ENCODE assay signal across 1 cellular context in the genomic region with DNA sequence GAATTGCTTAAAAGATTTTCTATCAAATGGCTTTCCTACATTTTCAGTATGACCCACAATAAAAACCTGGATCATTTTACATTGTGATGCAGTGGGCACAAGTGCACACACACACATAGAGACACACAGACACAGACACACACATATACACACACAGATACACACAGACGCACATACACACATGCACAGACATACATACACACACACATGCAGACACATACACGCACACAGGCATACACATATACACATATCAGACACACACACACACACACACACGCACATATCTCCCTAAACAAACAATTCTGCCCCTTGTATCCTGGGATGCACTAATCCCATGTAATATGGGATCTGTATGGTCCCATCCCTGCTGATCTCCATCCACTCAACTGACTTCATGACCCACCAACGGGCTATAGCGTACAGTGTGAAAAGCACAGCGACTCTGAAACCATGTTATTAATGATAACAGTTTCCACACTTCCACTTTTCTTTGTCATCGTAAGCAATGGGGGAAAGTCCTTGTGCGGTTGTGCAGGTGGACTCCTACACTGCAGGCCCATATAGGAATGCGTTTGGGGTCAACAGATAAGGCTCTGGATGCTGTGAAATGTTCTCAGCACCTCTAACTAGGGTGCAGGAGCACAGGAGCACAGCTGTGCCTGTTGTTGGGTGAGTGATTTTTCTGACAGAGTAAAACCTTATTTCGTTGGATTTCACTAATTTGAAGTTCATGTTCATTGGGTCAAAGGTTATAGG.
TF ChIP-seq lines count a peak whose summit lies in the region.

No MANE protein-coding gene starts in this region.

TF ChIP-seq in K562, 482 proteins besides CTCF, POLR2A, EP300 and RAD21 (continued from another document and continues in another):
- TF ChIP-seq MYBL2 (IDR thresholded peaks at IDR 0.05; ENCODE audit: low read depth) (no peak), MYBL2 (CRISPR knock-in tag; IDR thresholded peaks at IDR 0.05; ENCODE audit: borderline replicate concordance) (no peak), KDM1A (IDR thresholded peaks at IDR 0.05) (peak; percentile 80), CGGBP1 (CRISPR knock-in tag; IDR thresholded peaks at IDR 0.05) (no peak), POLR3G (IDR thresholded peaks at IDR 0.05; ENCODE audit: extremely low read depth, insufficient read length, insufficient replicate concordance) (no peak), USF1 (CRISPR knock-in tag; IDR thresholded peaks at IDR 0.05) (no peak), ZNF311 (CRISPR knock-in tag; IDR thresholded peaks at IDR 0.05) (no peak), HDAC3 (IDR thresholded peaks at IDR 0.05; ENCODE audit: borderline replicate concordance, partially characterized antibody) (peak; percentile 31), PTRF (tag; IDR thresholded peaks at IDR 0.05) (no peak), NR1H2 (CRISPR knock-in tag; IDR thresholded peaks at IDR 0.05) (no peak), ZNF695 (CRISPR knock-in tag; IDR thresholded peaks at IDR 0.05) (no peak), CCAR2 (IDR thresholded peaks at IDR 0.05; ENCODE audit: low read depth, low read length) (no peak), FOXM1 (IDR thresholded peaks at IDR 0.05; ENCODE audit: low read depth) (peak; percentile 50; the same call in 1 of the 2 replicates), FOXM1 (CRISPR knock-in tag; IDR thresholded peaks at IDR 0.05; ENCODE audit: low read depth) (no peak), ZNF3 (CRISPR knock-in tag; IDR thresholded peaks at IDR 0.05) (no peak), SRSF3 (IDR thresholded peaks at IDR 0.05; ENCODE audit: insufficient read depth, low read length) (no peak), RBFOX2 (IDR thresholded peaks at IDR 0.05; ENCODE audit: low read depth, low read length) (no peak), ZBTB17 (CRISPR knock-in tag; IDR thresholded peaks at IDR 0.05) (no peak), BCL6 (CRISPR knock-in tag; IDR thresholded peaks at IDR 0.05) (no peak), KDM5B (IDR thresholded peaks at IDR 0.05; ENCODE audit: insufficient replicate concordance, low read depth, low read length) (no peak), HMG20A (CRISPR knock-in tag; conservative IDR thresholded peaks at IDR 0.05) (no peak), SMARCA4 (IDR thresholded peaks at IDR 0.05) (peak; percentile 79), SNRNP70 (optimal IDR thresholded peaks at IDR 0.05; ENCODE audit: low read depth, low read length) (no peak), DDX20 (tag; IDR thresholded peaks at IDR 0.05; ENCODE audit: low read depth) (no peak), KLF6 (CRISPR knock-in tag; IDR thresholded peaks at IDR 0.05; ENCODE audit: borderline replicate concordance) (no peak), NFE2 (IDR thresholded peaks at IDR 0.05; ENCODE audit: low read depth) (peak; percentile 45; the same call in 1 of the 2 replicates), PATZ1 (CRISPR knock-in tag; IDR thresholded peaks at IDR 0.05; ENCODE audit: borderline replicate concordance) (no peak), ZFP30 (CRISPR knock-in tag; IDR thresholded peaks at IDR 0.05; ENCODE audit: borderline replicate concordance) (no peak), ZZZ3 (IDR thresholded peaks at IDR 0.05) (no peak), ZNF668 (CRISPR knock-in tag; IDR thresholded peaks at IDR 0.05) (no peak), GATA2 (CRISPR knock-in tag; IDR thresholded peaks at IDR 0.05) (peak; percentile 87), NR4A1 (CRISPR knock-in tag; IDR thresholded peaks at IDR 0.05) (no peak), NR4A1 (tag; IDR thresholded peaks at IDR 0.05) (no peak), SRSF9 (IDR thresholded peaks at IDR 0.05; ENCODE audit: borderline replicate concordance, low read depth, low read length) (no peak), HOXB6 (CRISPR knock-in tag; IDR thresholded peaks at IDR 0.05; ENCODE audit: borderline replicate concordance) (no peak), ELK3 (CRISPR knock-in tag; IDR thresholded peaks at IDR 0.05) (no peak), RAD51 (IDR thresholded peaks at IDR 0.05; ENCODE audit: borderline replicate concordance, low read depth) (no peak)
- TF ChIP-seq, protein P1, sequence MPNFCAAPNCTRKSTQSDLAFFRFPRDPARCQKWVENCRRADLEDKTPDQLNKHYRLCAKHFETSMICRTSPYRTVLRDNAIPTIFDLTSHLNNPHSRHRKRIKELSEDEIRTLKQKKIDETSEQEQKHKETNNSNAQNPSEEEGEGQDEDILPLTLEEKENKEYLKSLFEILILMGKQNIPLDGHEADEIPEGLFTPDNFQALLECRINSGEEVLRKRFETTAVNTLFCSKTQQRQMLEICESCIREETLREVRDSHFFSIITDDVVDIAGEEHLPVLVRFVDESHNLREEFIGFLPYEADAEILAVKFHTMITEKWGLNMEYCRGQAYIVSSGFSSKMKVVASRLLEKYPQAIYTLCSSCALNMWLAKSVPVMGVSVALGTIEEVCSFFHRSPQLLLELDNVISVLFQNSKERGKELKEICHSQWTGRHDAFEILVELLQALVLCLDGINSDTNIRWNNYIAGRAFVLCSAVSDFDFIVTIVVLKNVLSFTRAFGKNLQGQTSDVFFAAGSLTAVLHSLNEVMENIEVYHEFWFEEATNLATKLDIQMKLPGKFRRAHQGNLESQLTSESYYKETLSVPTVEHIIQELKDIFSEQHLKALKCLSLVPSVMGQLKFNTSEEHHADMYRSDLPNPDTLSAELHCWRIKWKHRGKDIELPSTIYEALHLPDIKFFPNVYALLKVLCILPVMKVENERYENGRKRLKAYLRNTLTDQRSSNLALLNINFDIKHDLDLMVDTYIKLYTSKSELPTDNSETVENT (CRISPR knock-in tag; IDR thresholded peaks at IDR 0.05): no peak
- TF ChIP-seq, protein P2, sequence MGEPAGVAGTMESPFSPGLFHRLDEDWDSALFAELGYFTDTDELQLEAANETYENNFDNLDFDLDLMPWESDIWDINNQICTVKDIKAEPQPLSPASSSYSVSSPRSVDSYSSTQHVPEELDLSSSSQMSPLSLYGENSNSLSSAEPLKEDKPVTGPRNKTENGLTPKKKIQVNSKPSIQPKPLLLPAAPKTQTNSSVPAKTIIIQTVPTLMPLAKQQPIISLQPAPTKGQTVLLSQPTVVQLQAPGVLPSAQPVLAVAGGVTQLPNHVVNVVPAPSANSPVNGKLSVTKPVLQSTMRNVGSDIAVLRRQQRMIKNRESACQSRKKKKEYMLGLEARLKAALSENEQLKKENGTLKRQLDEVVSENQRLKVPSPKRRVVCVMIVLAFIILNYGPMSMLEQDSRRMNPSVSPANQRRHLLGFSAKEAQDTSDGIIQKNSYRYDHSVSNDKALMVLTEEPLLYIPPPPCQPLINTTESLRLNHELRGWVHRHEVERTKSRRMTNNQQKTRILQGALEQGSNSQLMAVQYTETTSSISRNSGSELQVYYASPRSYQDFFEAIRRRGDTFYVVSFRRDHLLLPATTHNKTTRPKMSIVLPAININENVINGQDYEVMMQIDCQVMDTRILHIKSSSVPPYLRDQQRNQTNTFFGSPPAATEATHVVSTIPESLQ (CRISPR knock-in tag; IDR thresholded peaks at IDR 0.05): no peak
- TF ChIP-seq, protein P3, sequence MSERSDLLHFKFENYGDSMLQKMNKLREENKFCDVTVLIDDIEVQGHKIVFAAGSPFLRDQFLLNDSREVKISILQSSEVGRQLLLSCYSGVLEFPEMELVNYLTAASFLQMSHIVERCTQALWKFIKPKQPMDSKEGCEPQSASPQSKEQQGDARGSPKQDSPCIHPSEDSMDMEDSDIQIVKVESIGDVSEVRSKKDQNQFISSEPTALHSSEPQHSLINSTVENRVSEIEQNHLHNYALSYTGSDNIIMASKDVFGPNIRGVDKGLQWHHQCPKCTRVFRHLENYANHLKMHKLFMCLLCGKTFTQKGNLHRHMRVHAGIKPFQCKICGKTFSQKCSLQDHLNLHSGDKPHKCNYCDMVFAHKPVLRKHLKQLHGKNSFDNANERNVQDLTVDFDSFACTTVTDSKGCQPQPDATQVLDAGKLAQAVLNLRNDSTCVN (CRISPR knock-in tag; IDR thresholded peaks at IDR 0.05): 0 out of 2 replicates have a peak, but pooled peaks have one; percentile 71
- TF ChIP-seq, protein P4, sequence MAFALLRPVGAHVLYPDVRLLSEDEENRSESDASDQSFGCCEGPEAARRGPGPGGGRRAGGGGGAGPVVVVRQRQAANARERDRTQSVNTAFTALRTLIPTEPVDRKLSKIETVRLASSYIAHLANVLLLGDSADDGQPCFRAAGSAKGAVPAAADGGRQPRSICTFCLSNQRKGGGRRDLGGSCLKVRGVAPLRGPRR (CRISPR knock-in tag; IDR thresholded peaks at IDR 0.05): no peak
- TF ChIP-seq, protein P5, sequence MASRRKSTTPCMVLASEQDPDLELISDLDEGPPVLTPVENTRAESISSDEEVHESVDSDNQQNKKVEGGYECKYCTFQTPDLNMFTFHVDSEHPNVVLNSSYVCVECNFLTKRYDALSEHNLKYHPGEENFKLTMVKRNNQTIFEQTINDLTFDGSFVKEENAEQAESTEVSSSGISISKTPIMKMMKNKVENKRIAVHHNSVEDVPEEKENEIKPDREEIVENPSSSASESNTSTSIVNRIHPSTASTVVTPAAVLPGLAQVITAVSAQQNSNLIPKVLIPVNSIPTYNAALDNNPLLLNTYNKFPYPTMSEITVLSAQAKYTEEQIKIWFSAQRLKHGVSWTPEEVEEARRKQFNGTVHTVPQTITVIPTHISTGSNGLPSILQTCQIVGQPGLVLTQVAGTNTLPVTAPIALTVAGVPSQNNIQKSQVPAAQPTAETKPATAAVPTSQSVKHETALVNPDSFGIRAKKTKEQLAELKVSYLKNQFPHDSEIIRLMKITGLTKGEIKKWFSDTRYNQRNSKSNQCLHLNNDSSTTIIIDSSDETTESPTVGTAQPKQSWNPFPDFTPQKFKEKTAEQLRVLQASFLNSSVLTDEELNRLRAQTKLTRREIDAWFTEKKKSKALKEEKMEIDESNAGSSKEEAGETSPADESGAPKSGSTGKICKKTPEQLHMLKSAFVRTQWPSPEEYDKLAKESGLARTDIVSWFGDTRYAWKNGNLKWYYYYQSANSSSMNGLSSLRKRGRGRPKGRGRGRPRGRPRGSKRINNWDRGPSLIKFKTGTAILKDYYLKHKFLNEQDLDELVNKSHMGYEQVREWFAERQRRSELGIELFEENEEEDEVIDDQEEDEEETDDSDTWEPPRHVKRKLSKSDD (conservative IDR thresholded peaks at IDR 0.05; ENCODE audit: low read length): no peak
- TF ChIP-seq, protein P6, sequence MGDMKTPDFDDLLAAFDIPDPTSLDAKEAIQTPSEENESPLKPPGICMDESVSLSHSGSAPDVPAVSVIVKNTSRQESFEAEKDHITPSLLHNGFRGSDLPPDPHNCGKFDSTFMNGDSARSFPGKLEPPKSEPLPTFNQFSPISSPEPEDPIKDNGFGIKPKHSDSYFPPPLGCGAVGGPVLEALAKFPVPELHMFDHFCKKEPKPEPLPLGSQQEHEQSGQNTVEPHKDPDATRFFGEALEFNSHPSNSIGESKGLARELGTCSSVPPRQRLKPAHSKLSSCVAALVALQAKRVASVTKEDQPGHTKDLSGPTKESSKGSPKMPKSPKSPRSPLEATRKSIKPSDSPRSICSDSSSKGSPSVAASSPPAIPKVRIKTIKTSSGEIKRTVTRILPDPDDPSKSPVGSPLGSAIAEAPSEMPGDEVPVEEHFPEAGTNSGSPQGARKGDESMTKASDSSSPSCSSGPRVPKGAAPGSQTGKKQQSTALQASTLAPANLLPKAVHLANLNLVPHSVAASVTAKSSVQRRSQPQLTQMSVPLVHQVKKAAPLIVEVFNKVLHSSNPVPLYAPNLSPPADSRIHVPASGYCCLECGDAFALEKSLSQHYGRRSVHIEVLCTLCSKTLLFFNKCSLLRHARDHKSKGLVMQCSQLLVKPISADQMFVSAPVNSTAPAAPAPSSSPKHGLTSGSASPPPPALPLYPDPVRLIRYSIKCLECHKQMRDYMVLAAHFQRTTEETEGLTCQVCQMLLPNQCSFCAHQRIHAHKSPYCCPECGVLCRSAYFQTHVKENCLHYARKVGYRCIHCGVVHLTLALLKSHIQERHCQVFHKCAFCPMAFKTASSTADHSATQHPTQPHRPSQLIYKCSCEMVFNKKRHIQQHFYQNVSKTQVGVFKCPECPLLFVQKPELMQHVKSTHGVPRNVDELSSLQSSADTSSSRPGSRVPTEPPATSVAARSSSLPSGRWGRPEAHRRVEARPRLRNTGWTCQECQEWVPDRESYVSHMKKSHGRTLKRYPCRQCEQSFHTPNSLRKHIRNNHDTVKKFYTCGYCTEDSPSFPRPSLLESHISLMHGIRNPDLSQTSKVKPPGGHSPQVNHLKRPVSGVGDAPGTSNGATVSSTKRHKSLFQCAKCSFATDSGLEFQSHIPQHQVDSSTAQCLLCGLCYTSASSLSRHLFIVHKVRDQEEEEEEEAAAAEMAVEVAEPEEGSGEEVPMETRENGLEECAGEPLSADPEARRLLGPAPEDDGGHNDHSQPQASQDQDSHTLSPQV (IDR thresholded peaks at IDR 0.05): no peak
